Comparison of ENCODE assay signal across 16 cellular contexts in genomic region chr7:158317238-158318205, GRCh38.
DNase-seq lines count a peak whose midpoint lies in the region; ATAC-seq, FAIRE-seq and TF ChIP-seq lines count a peak whose summit lies in the region.
"Had no signal": no experiment of that assay in that cellular context is flagged by ENCODE, and none has a peak within 500 bp of the region (broad histone marks: within the 10 kb centered on the region; RNA-seq: fewer than 3 reads in every experiment).

No MANE protein-coding gene starts in this region.

- H3K9ac ChIP-seq in endodermal cell (ENCODE audit: extremely low read depth, low read length, poor library complexity, severe bottlenecking) = no peak overlapping the region

- H3K36me3 Mint-ChIP-seq in MCF 10A (ENCODE audit: insufficient read depth, unreplicated experiment) (peaks cover 5% of the 10 kb centered on the region), endodermal cell (ENCODE audit: low read depth) (peaks cover 4% of the 10 kb centered on the region), nephron (ENCODE audit: low read depth) (peaks cover 2% of the 10 kb centered on the region), type B pancreatic cell (peaks cover 1% of the 10 kb centered on the region)
- H3K36me3 Mint-ChIP-seq: natural killer cell had no signal

- intact Hi-C loops in breast epithelium (cut with DNase I; ENCODE audit: low total_unique reads) (no loop called here), MCF 10A (cut with micrococcal nuclease) (no loop called here)

- H3K9me3 ChIP-seq in breast epithelium = peaks cover 0 to 9% of the 10 kb centered on the region in 2 donors
- peaks cover 66% of the 10 kb centered on the region for H3K9me3 ChIP-seq in endodermal cell (ENCODE audit: control insufficient read depth, low read length)
- H3K9me3 ChIP-seq: A549 had no signal

- CTCF ChIA-PET in MCF 10A (lab: Yijun Ruan, JAX) = interaction anchor here (0.6 kb wide), 1 partner anchor 154 kb away, joined by 3 read pairs; no protein-coding TSS in a partner anchor

- FAIRE-seq in GM19239 (lab: Jason Lieb, UNC) = no peak
- FAIRE-seq: A549 had no signal

- H3K27ac Mint-ChIP-seq in MCF 10A (ENCODE audit: low read depth, unreplicated experiment) (no peak overlapping the region), endodermal cell (peak overlapping the region; percentile 55), nephron (peak overlapping the region; percentile 49 to 70 (median 67)), type B pancreatic cell (peak overlapping the region; percentile 56)
- H3K27ac Mint-ChIP-seq: IgD-negative memory B cell, natural killer cell had no signal

- H3K27me3 Mint-ChIP-seq in MCF 10A (ENCODE audit: insufficient read depth, unreplicated experiment) = no peaks in the 10 kb centered on the region
- H3K27me3 Mint-ChIP-seq in endodermal cell (ENCODE audit: insufficient read depth) = peaks cover 19% of the 10 kb centered on the region
- peaks cover 33% of the 10 kb centered on the region for H3K27me3 Mint-ChIP-seq in nephron (ENCODE audit: low read depth)
- H3K27me3 Mint-ChIP-seq in type B pancreatic cell = peaks cover 8% of the 10 kb centered on the region

- BruUV-seq in MCF 10A (replicated peaks; lab: Mats Ljungman, UMichigan) = no TSS peak

- H3K27me3 ChIP-seq in breast epithelium = no peaks in the 10 kb centered on the region
- no peaks in the 10 kb centered on the region for H3K27me3 ChIP-seq in endodermal cell (ENCODE audit: control insufficient read depth, insufficient read depth, low read length, poor library complexity, severe bottlenecking)

- no peak for ATAC-seq in omental fat pad (ENCODE audit: low FRiP score)
- ATAC-seq: A549, natural killer cell had no signal

- H3K4me1 ChIP-seq in breast epithelium (no peaks in the 10 kb centered on the region), endodermal cell (ENCODE audit: control insufficient read depth, insufficient read depth, low read length) (no peaks in the 10 kb centered on the region)
- H3K4me1 ChIP-seq: A549 had no signal

- POLR2A ChIA-PET in MCF 10A (lab: Yijun Ruan, JAX) = no interaction called here

- H3K4me3 Mint-ChIP-seq in MCF 10A (ENCODE audit: unreplicated experiment) (no peak overlapping the region), endodermal cell (peak overlapping the region; percentile 49), nephron (peak overlapping the region; percentile 65 to 75 (median 74)), type B pancreatic cell (peak overlapping the region; percentile 79)
- H3K4me3 Mint-ChIP-seq: IgD-negative memory B cell, natural killer cell had no signal

- TF ChIP-seq CTCF in breast epithelium (IDR thresholded peaks at IDR 0.05) (no peak), MCF 10A (IDR thresholded peaks at IDR 0.05; ENCODE audit: unreplicated experiment) (no peak), endodermal cell (conservative IDR thresholded peaks at IDR 0.05) (peak; percentile 24), nephron (IDR thresholded peaks at IDR 0.05; ENCODE audit: unreplicated experiment in 3 of 3) (peak in 2 of 3 experiments; percentile 25 to 31), type B pancreatic cell (conservative IDR thresholded peaks at IDR 0.05) (peak; percentile 26), omental fat pad (IDR thresholded peaks at IDR 0.05) (no peak)

- H3K36me3 ChIP-seq in breast epithelium = no peaks in the 10 kb centered on the region
- no peaks in the 10 kb centered on the region for H3K36me3 ChIP-seq in endodermal cell (ENCODE audit: control insufficient read depth, insufficient read depth, low read length)

- H3K27ac ChIP-seq in breast epithelium (no peak overlapping the region), endodermal cell (ENCODE audit: low read depth, low read length) (no peak overlapping the region)
- H3K27ac ChIP-seq: A549 had no signal

- WGBS in endodermal cell (ENCODE audit: insufficient coverage in 1 of 2, insufficient read length in 1 of 2), 2 experiments = 87 to 89% methylated on average over 40 to 59 of the region's 59 CpGs

- TF ChIP-seq POLR2A in breast epithelium (IDR thresholded peaks at IDR 0.05) = no peak

- H3K4me1 Mint-ChIP-seq in MCF 10A (ENCODE audit: insufficient read depth, unreplicated experiment) (no peaks in the 10 kb centered on the region), endodermal cell (peaks cover 5% of the 10 kb centered on the region), nephron (no peaks in the 10 kb centered on the region), type B pancreatic cell (ENCODE audit: unreplicated experiment) (peaks cover 5% of the 10 kb centered on the region)
- H3K4me1 Mint-ChIP-seq: IgD-negative memory B cell, natural killer cell had no signal

- peaks cover 11% of the 10 kb centered on the region for H3K9me3 Mint-ChIP-seq in MCF 10A (ENCODE audit: unreplicated experiment)
- H3K9me3 Mint-ChIP-seq in endodermal cell = peaks cover 29% of the 10 kb centered on the region
- peaks cover 25% of the 10 kb centered on the region for H3K9me3 Mint-ChIP-seq in nephron
- peaks cover 5% of the 10 kb centered on the region for H3K9me3 Mint-ChIP-seq in type B pancreatic cell

- H3K4me3 ChIP-seq in breast epithelium = peak overlapping the region in 2 of 3 donors; percentile 24 to 25
- H3K4me3 ChIP-seq in endodermal cell (ENCODE audit: low read length) = no peak overlapping the region
- H3K4me3 ChIP-seq: A549 had no signal

- no peak for DNase-seq in breast epithelium (ENCODE audit: low spot score in 2 of 2)
- no peak for DNase-seq in MCF 10A (ENCODE audit: unreplicated experiment)
- DNase-seq in endodermal cell = peak; percentile 90
- DNase-seq in type B pancreatic cell (ENCODE audit: extremely low spot score, unreplicated experiment) = no peak
- DNase-seq in NCI-H774 (lab: John Stamatoyannopoulos, UW) = no peak
- no peak for DNase-seq in omental fat pad (ENCODE audit: low spot score)
- no peak for DNase-seq in GM19239 (ENCODE audit: insufficient read length, low spot score)
- DNase-seq: effector CD4-positive, alpha-beta T cell; foreskin fibroblast; kidney glomerular epithelial cell; natural killer cell; NCI-H1105; NCI-H510A had no signal

Comparison
In these comparisons a context has a peak if more than half of its experiments do, and no peak if none do; other contexts are left out.
1. CTCF ChIP-seq: peak in endodermal cell (single experiment), nephron (2 of 3) and type B pancreatic cell (single experiment); none in breast epithelium (0 of 3), MCF 10A (single experiment) and omental fat pad (0 of 3).